Comparison of ENCODE assay signal across 1 cellular context in genomic region chr17:45161288-45162021, GRCh38.
TF ChIP-seq lines count a peak whose summit lies in the region.

Gene HEXIM2 (plus strand): TSS chr17:45161875. CDS start chr17:45162794, 919 bp downstream.

TF ChIP-seq in HepG2, 621 proteins besides CTCF, POLR2A, EP300 and RAD21 (continued from another document and continues in another):
- TF ChIP-seq ZNF770 (CRISPR knock-in tag; IDR thresholded peaks at IDR 0.05), result peak; percentile 80
- TF ChIP-seq ZMYM3 (CRISPR knock-in tag; IDR thresholded peaks at IDR 0.05), result peak; percentile 10; the same call in 1 of the 2 replicates
- TF ChIP-seq KDM4B (CRISPR knock-in tag; IDR thresholded peaks at IDR 0.05), result peak; percentile 79; the same call in 1 of the 2 replicates
- peak; percentile 80 for TF ChIP-seq PHF20 (CRISPR knock-in tag; IDR thresholded peaks at IDR 0.05)
- TF ChIP-seq ZNF547 (CRISPR knock-in tag; IDR thresholded peaks at IDR 0.05), result peak; percentile 72
- peak; percentile 85; the same call in 1 of the 2 replicates for TF ChIP-seq POGK (CRISPR knock-in tag; conservative IDR thresholded peaks at IDR 0.05)
- TF ChIP-seq ATF4 (CRISPR knock-in tag; IDR thresholded peaks at IDR 0.05), result peak in 1 of 2 experiments; percentile 54; a peak in 2 of 4 replicates
- TF ChIP-seq TBP (CRISPR knock-in tag; IDR thresholded peaks at IDR 0.05), result no peak
- peak; percentile 83 for TF ChIP-seq DRAP1 (CRISPR knock-in tag; IDR thresholded peaks at IDR 0.05)
- TF ChIP-seq ZNF207 (IDR thresholded peaks at IDR 0.05; ENCODE audit: borderline replicate concordance), result no peak
- TF ChIP-seq ZNF589 (CRISPR knock-in tag; conservative IDR thresholded peaks at IDR 0.05), result peak; percentile 57; the same call in 1 of the 2 replicates
- TF ChIP-seq FOXJ3 (CRISPR knock-in tag; IDR thresholded peaks at IDR 0.05; ENCODE audit: borderline replicate concordance), result no peak; the same call in 1 of the 2 replicates
- peak; percentile 28 for TF ChIP-seq ATF3 (CRISPR knock-in tag; IDR thresholded peaks at IDR 0.05)
- TF ChIP-seq SAP130 (CRISPR knock-in tag; IDR thresholded peaks at IDR 0.05; ENCODE audit: low read depth), result peak; percentile 94
- 0 out of 2 replicates have a peak, but pooled peaks have one; percentile 52 for TF ChIP-seq ZNF274 (CRISPR knock-in tag; IDR thresholded peaks at IDR 0.05)
- TF ChIP-seq NFKBIZ (CRISPR knock-in tag; IDR thresholded peaks at IDR 0.05), result peak; percentile 40; the same call in 1 of the 2 replicates
- TF ChIP-seq FOSL2 (CRISPR knock-in tag; IDR thresholded peaks at IDR 0.05), result peak; percentile 52
- peak; percentile 16; the same call in 1 of the 2 replicates for TF ChIP-seq ZNF878 (CRISPR knock-in tag; IDR thresholded peaks at IDR 0.05)
- TF ChIP-seq ZFY (CRISPR knock-in tag; IDR thresholded peaks at IDR 0.05), result peak; percentile 91
- TF ChIP-seq ZFP1 (CRISPR knock-in tag; IDR thresholded peaks at IDR 0.05), result peak; percentile 81
- TF ChIP-seq TSC22D2 (CRISPR knock-in tag; IDR thresholded peaks at IDR 0.05; ENCODE audit: borderline replicate concordance), result peak; percentile 53
- no peak; the same call in 1 of the 2 replicates for TF ChIP-seq ZNF235 (CRISPR knock-in tag; IDR thresholded peaks at IDR 0.05; ENCODE audit: borderline replicate concordance)
- TF ChIP-seq HNRNPK (IDR thresholded peaks at IDR 0.05; ENCODE audit: low read depth, low read length, poor library complexity, severe bottlenecking), result no peak
- TF ChIP-seq BRD4 (CRISPR knock-in tag; IDR thresholded peaks at IDR 0.05), result peak; percentile 99
- peak; percentile 53 for TF ChIP-seq ZNF644 (CRISPR knock-in tag; IDR thresholded peaks at IDR 0.05; ENCODE audit: low read depth)
- peak; percentile 80 for TF ChIP-seq FOXO1 (CRISPR knock-in tag; IDR thresholded peaks at IDR 0.05)
- TF ChIP-seq ZBTB43 (CRISPR knock-in tag; conservative IDR thresholded peaks at IDR 0.05), result no peak
- no peak for TF ChIP-seq RBM22 (optimal IDR thresholded peaks at IDR 0.05; ENCODE audit: low read length)
- TF ChIP-seq ZMYM4 (CRISPR knock-in tag; IDR thresholded peaks at IDR 0.05), result peak; percentile 68; the same call in 1 of the 2 replicates
- TF ChIP-seq TP53 (CRISPR knock-in tag; conservative IDR thresholded peaks at IDR 0.05), result no peak
- peak; percentile 99 for TF ChIP-seq AGO2 (optimal IDR thresholded peaks at IDR 0.05; ENCODE audit: low read depth, low read length)
- TF ChIP-seq ZNF205 (CRISPR knock-in tag; IDR thresholded peaks at IDR 0.05), result peak; percentile 18; the same call in 1 of the 2 replicates
- peak; percentile 99 for TF ChIP-seq SP5 (CRISPR knock-in tag; IDR thresholded peaks at IDR 0.05; ENCODE audit: borderline replicate concordance, low read depth)
- peak; percentile 23; the same call in 1 of the 2 replicates for TF ChIP-seq ZNF136 (CRISPR knock-in tag; IDR thresholded peaks at IDR 0.05; ENCODE audit: low read depth)
- peak; percentile 85 for TF ChIP-seq ASH2L (IDR thresholded peaks at IDR 0.05; ENCODE audit: insufficient read length, low read depth, low read length)
- no peak for TF ChIP-seq WIZ (CRISPR knock-in tag; IDR thresholded peaks at IDR 0.05)
- no peak for TF ChIP-seq NFATC3 (CRISPR knock-in tag; IDR thresholded peaks at IDR 0.05)
- TF ChIP-seq HNRNPUL1 (IDR thresholded peaks at IDR 0.05; ENCODE audit: low read depth, low read length), result peak; percentile 88
- peak; percentile 40 for TF ChIP-seq ZNF768 (CRISPR knock-in tag; IDR thresholded peaks at IDR 0.05)
- no peak; the same call in 1 of the 2 replicates for TF ChIP-seq ZFP41 (CRISPR knock-in tag; IDR thresholded peaks at IDR 0.05; ENCODE audit: borderline replicate concordance)
- no peak for TF ChIP-seq ARNT (IDR thresholded peaks at IDR 0.05)
- 0 out of 2 replicates have a peak, but pooled peaks have one; percentile 74 for TF ChIP-seq PAWR (CRISPR knock-in tag; IDR thresholded peaks at IDR 0.05; ENCODE audit: borderline replicate concordance)
- peak in 1 of 2 experiments; percentile 43; a peak in 1 of 4 replicates for TF ChIP-seq NR2F1 (CRISPR knock-in tag; IDR thresholded peaks at IDR 0.05)
- TF ChIP-seq GTF2F1 (IDR thresholded peaks at IDR 0.05; ENCODE audit: low read length), result peak; percentile 91; the same call in 1 of the 2 replicates
- TF ChIP-seq ZNF562 (CRISPR knock-in tag; IDR thresholded peaks at IDR 0.05; ENCODE audit: borderline replicate concordance), result no peak
- TF ChIP-seq ZNF280D (CRISPR knock-in tag; IDR thresholded peaks at IDR 0.05), result peak; percentile 24; the same call in 1 of the 2 replicates
- TF ChIP-seq YEATS2 (CRISPR knock-in tag; IDR thresholded peaks at IDR 0.05; ENCODE audit: borderline replicate concordance), result peak; percentile 82
- peak; percentile 76 for TF ChIP-seq SIX4 (CRISPR knock-in tag; IDR thresholded peaks at IDR 0.05)
- TF ChIP-seq SP1 (IDR thresholded peaks at IDR 0.05), result no peak
- TF ChIP-seq SP1 (CRISPR knock-in tag; IDR thresholded peaks at IDR 0.05), result peak; percentile 100
- TF ChIP-seq ZFP37 (CRISPR knock-in tag; IDR thresholded peaks at IDR 0.05; ENCODE audit: borderline replicate concordance), result no peak
- TF ChIP-seq FOXA1 (IDR thresholded peaks at IDR 0.05), result peak; percentile 11; the same call in 1 of the 2 replicates
- TF ChIP-seq FOXA1 (CRISPR knock-in tag; IDR thresholded peaks at IDR 0.05), result peak; percentile 86
- TF ChIP-seq BRF2 (CRISPR knock-in tag; IDR thresholded peaks at IDR 0.05), result no peak
- no peak for TF ChIP-seq RFX1 (IDR thresholded peaks at IDR 0.05)
- peak; percentile 98 for TF ChIP-seq XRCC5 (optimal IDR thresholded peaks at IDR 0.05; ENCODE audit: low read length)
- no peak; the same call in 1 of the 2 replicates for TF ChIP-seq TFE3 (CRISPR knock-in tag; IDR thresholded peaks at IDR 0.05)
- TF ChIP-seq KLF13 (CRISPR knock-in tag; IDR thresholded peaks at IDR 0.05), result peak; percentile 63; the same call in 1 of the 2 replicates
- TF ChIP-seq CEBPB (IDR thresholded peaks at IDR 0.05; ENCODE audit: borderline replicate concordance, low read depth, low read length), result peak; percentile 20; the same call in 1 of the 2 replicates
- no peak for TF ChIP-seq TERF1 (CRISPR knock-in tag; IDR thresholded peaks at IDR 0.05)
- peak; percentile 98 for TF ChIP-seq TAF1 (CRISPR knock-in tag; IDR thresholded peaks at IDR 0.05)
